In the genomic region with DNA sequence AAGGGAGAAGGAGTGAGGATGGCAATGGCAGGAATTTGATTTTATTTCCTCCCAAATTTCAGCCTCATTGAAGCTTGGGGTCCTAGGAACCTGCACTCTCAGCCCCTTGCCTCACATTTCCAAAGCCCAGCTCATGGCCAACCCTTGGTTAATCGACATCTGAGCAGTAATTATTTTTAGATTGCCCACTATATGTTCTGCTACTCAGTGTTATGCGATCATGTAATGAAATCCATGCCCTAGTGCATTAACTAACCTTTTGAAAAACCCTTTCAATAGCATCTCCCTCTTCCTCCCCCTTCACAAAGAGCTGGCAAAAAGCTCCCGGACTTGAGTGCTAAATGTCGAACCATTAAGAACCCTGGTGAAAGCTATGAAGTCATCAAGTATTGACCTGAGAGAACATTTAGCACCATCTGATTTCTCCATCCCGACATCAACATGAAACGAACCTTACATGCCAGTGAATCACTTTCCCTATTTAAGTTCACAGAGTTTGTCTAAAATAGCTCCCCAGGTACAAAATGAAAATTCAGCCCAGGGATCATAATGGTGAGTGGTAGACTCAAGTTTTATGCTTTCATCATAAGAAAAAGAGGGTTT, we compare ENCODE assay signal across 28 cellular contexts.
"Had no signal": no experiment of that assay in that cellular context is flagged by ENCODE, and none has a peak within 500 bp of the region (broad histone marks: within the 10 kb centered on the region; RNA-seq: fewer than 3 reads in every experiment).

No MANE protein-coding gene starts in this region.

- DNase-seq: heart right ventricle; islet precursor cell; left ventricle myocardium inferior; mesendoderm; naive B cell; natural killer cell; nephron progenitor cell; occipital lobe; retina; right cardiac atrium; sigmoid colon; stimulated activated CD4-positive, alpha-beta T cell treated with anti-CD3 and anti-CD28 coated beads, Interleukin-1b, Interleukin-23, amount 100 ng/mL, for 48 hours; stimulated activated CD4-positive, alpha-beta T cell treated with anti-CD3 and anti-CD28 coated beads, Interleukin-2, amount 100 ng/mL, for 48 hours; stimulated activated CD4-positive, alpha-beta T cell treated with anti-CD3 and anti-CD28 coated beads, Interleukin-4, amount 100 ng/mL, for 4 hours; stimulated activated CD8-positive, alpha-beta memory T cell treated with anti-CD3 and anti-CD28 coated beads, Interleukin-4, amount 100 ng/mL, for 48 hours; stimulated activated naive CD4-positive, alpha-beta T cell treated with Interleukin-2 at 50 U/mL for 16 hours; stimulated activated naive CD8-positive, alpha-beta T cell treated with anti-CD3 and anti-CD28 coated beads, Interleukin-15, amount 100 ng/mL, for 72 hours; testis; thyroid gland; transverse colon; upper lobe of right lung had no signal

- H3K4me3 ChIP-seq: heart right ventricle, hepatocyte, left ventricle myocardium inferior, lung, neural progenitor cell, sigmoid colon, smooth muscle cell, testis, thyroid gland, transverse colon, upper lobe of right lung had no signal

- H3K36me3 ChIP-seq: heart right ventricle, left ventricle myocardium inferior, neural progenitor cell, neutrophil, sigmoid colon, thyroid gland, transverse colon, upper lobe of right lung had no signal

- H3K4me1 ChIP-seq: heart right ventricle, left ventricle myocardium inferior, neural progenitor cell, parathyroid adenoma, sigmoid colon, testis, thyroid gland, transverse colon, upper lobe of right lung had no signal

- ATAC-seq: heart right ventricle; natural killer cell; right cardiac atrium; stimulated activated memory B cell treated with anti-CD40 and anti-IgM and Interleukin-4, amounts not matched to agents 10 μg/mL and 1 μg/mL and 100 μg/mL, for 72 hours; stimulated activated naive CD8-positive, alpha-beta T cell treated with anti-CD3 and anti-CD28 coated beads, Interleukin-15, amount 100 ng/mL, for 72 hours; upper lobe of right lung had no signal

- H3K27me3 ChIP-seq: hepatocyte, neural progenitor cell, neutrophil, sigmoid colon, testis, thyroid gland, transverse colon, upper lobe of right lung had no signal

- H3K9me3 ChIP-seq: heart right ventricle, left ventricle myocardium inferior, neutrophil, sigmoid colon, testis, thyroid gland, transverse colon, upper lobe of right lung had no signal

- H3K27ac ChIP-seq: heart right ventricle, hepatocyte, left ventricle myocardium inferior, neural progenitor cell, neutrophil, parathyroid adenoma, sigmoid colon, testis, thyroid gland, transverse colon, upper lobe of right lung had no signal
